11 cellular contexts compared by ENCODE assay signal in the genomic region with DNA sequence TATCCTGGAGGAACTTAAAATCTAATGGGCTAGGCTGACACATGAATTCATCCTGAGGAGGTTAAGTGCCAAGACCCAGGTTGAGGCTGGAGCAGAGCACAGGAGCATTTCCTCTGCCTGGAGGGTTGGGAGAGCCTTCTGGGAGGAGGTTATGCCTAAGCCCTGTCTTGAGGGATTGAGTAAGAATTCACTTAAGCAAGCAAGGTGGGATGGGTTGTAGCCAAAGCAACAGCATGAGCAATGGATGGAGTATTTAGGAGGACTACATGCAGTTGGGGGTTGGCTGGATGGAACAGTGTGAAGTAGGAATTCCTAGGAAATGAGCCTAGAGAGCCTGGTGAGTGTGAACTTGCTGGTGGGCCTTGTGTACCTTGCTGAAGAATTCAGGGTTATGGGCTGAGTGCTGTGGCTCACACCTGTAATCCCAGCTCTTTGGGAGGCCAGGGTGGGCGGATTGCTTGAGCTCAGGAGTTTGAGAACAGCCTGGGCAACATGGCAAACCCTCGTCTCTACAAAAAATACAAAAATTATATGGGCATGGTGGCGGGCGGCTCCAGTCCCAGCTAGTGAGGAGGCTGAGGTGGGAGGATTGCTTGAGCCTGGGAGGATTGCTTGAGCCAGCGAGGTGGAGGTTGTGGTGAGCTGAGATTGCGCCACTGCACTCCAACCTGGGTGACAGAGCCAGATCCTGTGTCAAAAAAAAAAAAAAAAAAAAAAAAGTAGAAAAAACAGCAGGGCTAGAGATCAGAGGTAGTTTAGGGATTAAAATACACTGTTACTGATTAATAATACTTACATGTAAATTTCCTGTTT. TPM values are rescaled to one million over a fixed set of nuclear protein-coding genes. Genes with fewer than 3 reads are reported as not detected.
DNase-seq lines count a peak whose midpoint lies in the region; ATAC-seq, FAIRE-seq and TF ChIP-seq lines count a peak whose summit lies in the region.
"Had no signal": no experiment of that assay in that cellular context is flagged by ENCODE, and none has a peak within 500 bp of the region (broad histone marks: within the 10 kb centered on the region; RNA-seq: fewer than 3 reads in every experiment).

No MANE protein-coding gene starts in this region.

- peak; percentile 32 for ATAC-seq in left lung
- no peak for ATAC-seq in GM18907 (IDR thresholded peaks at IDR 0.05; ENCODE audit: unreplicated experiment)

- H3K27me3 ChIP-seq in bronchial epithelial cell (ENCODE audit: control insufficient read depth, insufficient read depth, low read length) (no peaks in the 10 kb centered on the region), left lung (no peaks in the 10 kb centered on the region)

- peak; percentile 90 for FAIRE-seq in bronchial epithelial cell (lab: Jason Lieb, UNC)

- H3K27ac ChIP-seq in left lung = no peak overlapping the region
- H3K27ac ChIP-seq: prostate gland had no signal

- H3K4me1 ChIP-seq in left lung = peaks cover 8 to 31% of the 10 kb centered on the region in 2 donors
- H3K4me1 ChIP-seq: prostate gland had no signal

- no peaks in the 10 kb centered on the region for H3K9me3 ChIP-seq in left lung
- H3K9me3 ChIP-seq: prostate gland had no signal

- DNase-seq in AG20443 (ENCODE audit: low spot score) = peak; percentile 91
- DNase-seq in LoVo (ENCODE audit: low spot score) = peak; percentile 24
- DNase-seq in bronchial epithelial cell (ENCODE audit: low read depth) = peak; percentile 100
- DNase-seq in left lung = no peak
- no peak for DNase-seq in ureter (ENCODE audit: low spot score)
- no peak for DNase-seq in dermis blood vessel endothelial cell
- no peak for DNase-seq in T-helper 1 cell
- DNase-seq: CD4-positive, alpha-beta memory T cell; NCI-H1417 treated with DMSO at 0.1 percent for 48 hours had no signal

- H3K36me3 ChIP-seq in bronchial epithelial cell (ENCODE audit: control insufficient read depth, insufficient read depth, low read length) (no peaks in the 10 kb centered on the region), left lung (no peaks in the 10 kb centered on the region)
- H3K36me3 ChIP-seq: prostate gland had no signal

- intact Hi-C loops in left lung (cut with DNase I) = no loop called here

- TF ChIP-seq CTCF in bronchial epithelial cell (IDR thresholded peaks at IDR 0.05; ENCODE audit: insufficient read depth, low read length, severe bottlenecking) (no peak), left lung (IDR thresholded peaks at IDR 0.05) (no peak)

- H3K4me3 ChIP-seq in bronchial epithelial cell (ENCODE audit: low read depth, low read length) = no peak overlapping the region
- no peak overlapping the region for H3K4me3 ChIP-seq in left lung
- H3K4me3 ChIP-seq: prostate gland had no signal

RNA-seq across cellular contexts. Expression of a gene that starts 22.2 kb away (rescaled TPM):
- total RNA-seq in bronchial epithelial cell (29.5 and 34.1 TPM in 2 replicates), left lung (10 to 100 TPM; 40.1 to 53.5 TPM), ureter (62.9 TPM), dermis blood vessel endothelial cell (92.6 and 99.7 TPM in 2 replicates)

Comparison
In these comparisons a context has a peak if more than half of its experiments do, and no peak if none do; other contexts are left out.
1. DNase-seq: peak in AG20443 (single experiment), LoVo (single experiment) and bronchial epithelial cell (single experiment); none in left lung (0 of 2), ureter (single experiment), dermis blood vessel endothelial cell (single experiment) and T-helper 1 cell (0 of 5).